34 cellular contexts compared by ENCODE assay signal in the genomic region with DNA sequence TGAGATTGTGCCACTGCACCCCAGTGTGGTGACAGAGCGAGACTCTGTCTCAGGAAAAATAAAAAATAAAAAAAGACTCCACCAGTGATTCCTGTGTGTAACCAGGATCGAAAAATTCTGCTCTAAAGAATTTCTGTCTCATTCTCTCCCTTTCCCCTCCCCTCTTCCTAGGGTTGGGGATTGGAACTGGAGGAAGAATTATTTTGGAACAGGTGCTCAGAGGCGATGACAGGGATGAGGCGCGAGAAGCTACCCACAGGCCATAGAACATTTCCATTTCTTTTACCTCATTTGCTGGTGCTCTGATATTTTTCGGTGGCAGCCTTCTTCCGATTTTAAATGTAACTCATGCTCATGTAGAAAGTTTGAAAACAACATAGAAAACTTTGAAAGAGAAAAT.
"Had no signal": no experiment of that assay in that cellular context is flagged by ENCODE, and none has a peak within 500 bp of the region (broad histone marks: within the 10 kb centered on the region; RNA-seq: fewer than 3 reads in every experiment).

No MANE protein-coding gene starts in this region.

- H3K36me3 Mint-ChIP-seq: activated naive CD8-positive, alpha-beta T cell had no signal

- H3K27ac Mint-ChIP-seq: activated B cell treated with CpG ODN at 0.5 μM for 24 hours; activated CD8-positive, alpha-beta T cell treated with anti-CD3 and anti-CD28 coated beads for 36 hours; activated naive CD8-positive, alpha-beta T cell; activated T-helper 17 cell treated with anti-CD3 and anti-CD28 coated beads, Interleukin-2, amount 50 U/mL, for 72 hours; effector memory CD8-positive, alpha-beta T cell; T-helper 17 cell; T-helper 2 cell treated with Interferon-gamma antibody and Interleukin-4, amounts not matched to agents 5 μg/mL and 100 μg/mL, for 36 hours had no signal

- H3K27me3 Mint-ChIP-seq: activated B cell treated with CpG ODN at 0.5 μM for 24 hours; activated naive CD8-positive, alpha-beta T cell had no signal

- H3K36me3 ChIP-seq: brain microvascular endothelial cell, gastrocnemius medialis, heart right ventricle had no signal

- DNase-seq: activated B cell treated with CpG ODN at 0.5 μM for 24 hours; activated CD4-positive, alpha-beta T cell treated with anti-CD3 and anti-CD28 coated beads for 48 hours; activated CD4-positive, alpha-beta T cell treated with anti-CD3 and anti-CD28 coated beads, Interleukin-2, amount 50 U/mL, for 1 hour; activated CD4-positive, alpha-beta T cell treated with anti-CD3 and anti-CD28 coated beads, Interleukin-2, amount 50 U/mL, for 48 hours; activated CD8-positive, alpha-beta memory T cell treated with anti-CD3 and anti-CD28 coated beads for 24 hours; activated CD8-positive, alpha-beta T cell treated with anti-CD3 and anti-CD28 coated beads for 36 hours; activated effector memory CD4-positive, alpha-beta T cell treated with Interleukin-2 at 50 U/mL for 16 hours; activated gamma-delta T cell treated with Interleukin-2 at 50 U/mL for 16 hours; activated naive CD4-positive, alpha-beta T cell treated with anti-CD3 and anti-CD28 coated beads, Interleukin-2, amount 50 U/mL, for 16 hours; activated naive CD4-positive, alpha-beta T cell treated with Interleukin-2 at 50 U/mL for 16 hours; activated T-cell treated with anti-CD3 and anti-CD28 coated beads, Interleukin-2, amount 50 U/mL, for 4 hours; amniotic stem cell; anterior cingulate cortex; brain microvascular endothelial cell; caudate nucleus; cortex of kidney; dermis blood vessel endothelial cell; effector CD4-positive, alpha-beta T cell; effector memory CD8-positive, alpha-beta T cell; foreskin keratinocyte; gastrocnemius medialis; heart right ventricle; T-helper 1 cell; T-helper 17 cell had no signal

- H3K27ac ChIP-seq: brain microvascular endothelial cell, epithelial cell of prostate, foreskin keratinocyte, gastrocnemius medialis, heart right ventricle had no signal

- H3K4me3 Mint-ChIP-seq: activated B cell treated with CpG ODN at 0.5 μM for 24 hours; activated CD8-positive, alpha-beta T cell treated with anti-CD3 and anti-CD28 coated beads for 36 hours; activated naive CD8-positive, alpha-beta T cell; activated T-cell treated with anti-CD3 and anti-CD28 coated beads, Interleukin-2, amount 50 U/mL, for 4 hours; activated T-helper 17 cell treated with anti-CD3 and anti-CD28 coated beads, Interleukin-2, amount 50 U/mL, for 72 hours; effector memory CD8-positive, alpha-beta T cell; T-helper 17 cell; T-helper 2 cell treated with Interferon-gamma antibody and Interleukin-4, amounts not matched to agents 5 μg/mL and 100 μg/mL, for 36 hours had no signal

- H3K4me3 ChIP-seq: gastrocnemius medialis, heart right ventricle had no signal

- H3K4me1 ChIP-seq: foreskin keratinocyte had no signal

- H3K9me3 ChIP-seq: gastrocnemius medialis, heart right ventricle had no signal

- FAIRE-seq: astrocyte, bronchial epithelial cell, colon, endometrium, endothelial cell of umbilical vein had no signal

- ATAC-seq: activated CD4-positive, CD25-positive, alpha-beta regulatory T cell treated with anti-CD3 and anti-CD28 coated beads, Interleukin-2, amount 50 U/mL, for 24 hours; activated CD8-positive, alpha-beta T cell treated with anti-CD3 and anti-CD28 coated beads for 36 hours; activated T-cell treated with anti-CD3 and anti-CD28 coated beads, Interleukin-2, amount 50 U/mL, for 4 hours; activated T-helper 17 cell treated with anti-CD3 and anti-CD28 coated beads, Interleukin-2, amount 50 U/mL, for 72 hours; effector memory CD8-positive, alpha-beta T cell; foreskin keratinocyte; gastrocnemius medialis; heart right ventricle; T-helper 17 cell had no signal

- H3K4me1 Mint-ChIP-seq: activated B cell treated with CpG ODN at 0.5 μM for 24 hours; activated T-helper 17 cell treated with anti-CD3 and anti-CD28 coated beads, Interleukin-2, amount 50 U/mL, for 72 hours; T-helper 17 cell had no signal

- H3K27me3 ChIP-seq: brain microvascular endothelial cell, foreskin keratinocyte, gastrocnemius medialis, heart right ventricle had no signal

- H3K9me3 Mint-ChIP-seq: activated B cell treated with CpG ODN at 0.5 μM for 24 hours; activated CD8-positive, alpha-beta T cell treated with anti-CD3 and anti-CD28 coated beads for 36 hours; activated T-cell treated with anti-CD3 and anti-CD28 coated beads, Interleukin-2, amount 50 U/mL, for 4 hours; activated T-helper 17 cell treated with anti-CD3 and anti-CD28 coated beads, Interleukin-2, amount 50 U/mL, for 72 hours; effector memory CD8-positive, alpha-beta T cell; T-helper 2 cell treated with Interferon-gamma antibody and Interleukin-4, amounts not matched to agents 5 μg/mL and 100 μg/mL, for 36 hours had no signal
